Comparison of ENCODE assay signal across 19 cellular contexts in the genomic region with DNA sequence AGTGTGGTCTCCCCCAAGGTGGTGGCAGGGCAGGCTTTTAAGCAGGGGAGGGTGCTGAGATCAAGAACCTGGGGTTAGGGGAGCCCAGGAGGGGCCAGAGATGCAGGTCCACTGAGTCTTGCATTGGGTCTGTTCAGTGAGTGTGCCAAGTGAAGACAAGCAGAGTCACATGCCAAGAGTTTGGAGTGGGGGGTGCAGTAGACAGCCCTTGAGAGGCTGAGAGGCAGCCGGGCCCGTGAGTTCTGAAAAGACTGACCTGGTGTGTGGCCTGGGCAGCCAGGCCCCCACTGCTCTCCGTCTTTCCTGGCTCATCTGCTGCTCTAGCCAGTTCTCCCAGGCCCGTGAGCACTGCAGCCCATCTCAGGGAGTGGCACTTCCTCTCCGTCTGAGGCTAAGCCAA.
DNase-seq lines count a peak whose midpoint lies in the region; ATAC-seq and TF ChIP-seq lines count a peak whose summit lies in the region.
"Had no signal": no experiment of that assay in that cellular context is flagged by ENCODE, and none has a peak within 500 bp of the region (broad histone marks: within the 10 kb centered on the region; RNA-seq: fewer than 3 reads in every experiment).

No MANE protein-coding gene starts in this region.

- H3K9me3 ChIP-seq in heart left ventricle (no peaks in the 10 kb centered on the region), psoas muscle (no peaks in the 10 kb centered on the region), aorta (ENCODE audit: control insufficient read depth, low read length) (no peaks in the 10 kb centered on the region)
- H3K9me3 ChIP-seq: heart right ventricle had no signal

- DNase-seq in activated naive CD4-positive, alpha-beta T cell treated with anti-CD3 and anti-CD28 coated beads, Interleukin-2, amount 10 ng/mL, durations not matched to agents 7 days and 5 days = peak; percentile 8
- DNase-seq in activated naive CD4-positive, alpha-beta T cell (lab: John Stamatoyannopoulos, UW) = no peak
- peak in 4 of 5 donors; percentile 9 to 51 (median 24) for DNase-seq in heart left ventricle
- peak in 1 of 2 donors; percentile 42 for DNase-seq in psoas muscle
- DNase-seq in aorta = peak; percentile 45 to 65
- no peak for DNase-seq in activated T-cell treated with anti-CD3 and anti-CD28 coated beads, Interleukin-2, amount 50 U/mL, for 4 hours
- no peak for DNase-seq in NCI-H1417 treated with DMSO at 0.1 percent for 48 hours (lab: John Stamatoyannopoulos, UW)
- DNase-seq: activated CD4-positive, alpha-beta memory T cell treated with anti-CD3 and anti-CD28 coated beads for 36 hours; islet precursor cell; NCI-H1436; NCI-H446 treated with DMSO at 0.1 percent for 48 hours; occipital lobe had no signal

- CTCF ChIA-PET in activated naive CD4-positive, alpha-beta T cell treated with anti-CD3 and anti-CD28 coated beads, Interleukin-2, amount 10 ng/mL, durations not matched to agents 7 days and 5 days (lab: Charles Lee) = no interaction called here

- no peak for TF ChIP-seq POLR2A in heart left ventricle (IDR thresholded peaks at IDR 0.05)

- no peaks in the 10 kb centered on the region for H3K36me3 Mint-ChIP-seq in activated naive CD4-positive, alpha-beta T cell treated with anti-CD3 and anti-CD28 coated beads, Interleukin-2, amount 10 ng/mL, durations not matched to agents 7 days and 5 days
- H3K36me3 Mint-ChIP-seq in activated T-cell treated with anti-CD3 and anti-CD28 coated beads, Interleukin-2, amount 50 U/mL, for 4 hours (ENCODE audit: insufficient read depth) = no peaks in the 10 kb centered on the region
- H3K36me3 Mint-ChIP-seq: activated CD4-positive, alpha-beta memory T cell treated with anti-CD3 and anti-CD28 coated beads for 36 hours; CD14-positive monocyte had no signal

- H3K27me3 Mint-ChIP-seq in activated naive CD4-positive, alpha-beta T cell treated with anti-CD3 and anti-CD28 coated beads, Interleukin-2, amount 10 ng/mL, durations not matched to agents 7 days and 5 days = peaks cover 47% of the 10 kb centered on the region
- peaks cover 4% of the 10 kb centered on the region for H3K27me3 Mint-ChIP-seq in activated T-cell treated with anti-CD3 and anti-CD28 coated beads, Interleukin-2, amount 50 U/mL, for 4 hours (ENCODE audit: low read depth)
- H3K27me3 Mint-ChIP-seq: activated CD4-positive, alpha-beta memory T cell treated with anti-CD3 and anti-CD28 coated beads for 36 hours; stimulated activated naive CD8-positive, alpha-beta T cell treated with anti-CD3 and anti-CD28 coated beads, Interleukin-15, Interleukin-2, amounts not matched to agents 100 ng/mL and 50 ng/mL, for 24 hours had no signal

- intact Hi-C loops in heart left ventricle (cut with DNase I) = no loop called here
- intact Hi-C loops in psoas muscle (cut with DNase I) = no loop called here
- intact Hi-C loops in aorta (cut with DNase I) = loop anchor here in 1 of 2 donors (5.0 kb wide), 2 partner anchors 34 to 74 kb away; no protein-coding TSS in a partner anchor

- H3K27ac ChIP-seq in heart left ventricle (peak overlapping the region in 3 of 12 donors; percentile 13 to 77 (median 16)), psoas muscle (peak overlapping the region; percentile 16), aorta (ENCODE audit: low read depth in 1 of 2, low read length in 2 of 2) (peak overlapping the region; percentile 62 to 93)
- H3K27ac ChIP-seq: 22Rv1, epithelial cell of prostate had no signal

- H3K27me3 ChIP-seq in heart left ventricle = no peaks in the 10 kb centered on the region
- H3K27me3 ChIP-seq in psoas muscle (ENCODE audit: insufficient read depth in 3 of 3, low read length in 2 of 3) = no peaks in the 10 kb centered on the region
- H3K27me3 ChIP-seq in aorta (ENCODE audit: control insufficient read depth in 1 of 2, insufficient read depth in 2 of 2, low read length in 1 of 2) = no peaks in the 10 kb centered on the region
- H3K27me3 ChIP-seq: heart right ventricle had no signal

- H3K4me1 Mint-ChIP-seq in activated naive CD4-positive, alpha-beta T cell treated with anti-CD3 and anti-CD28 coated beads, Interleukin-2, amount 10 ng/mL, durations not matched to agents 7 days and 5 days = no peaks in the 10 kb centered on the region
- H3K4me1 Mint-ChIP-seq in activated T-cell treated with anti-CD3 and anti-CD28 coated beads, Interleukin-2, amount 50 U/mL, for 4 hours (ENCODE audit: low read depth) = no peaks in the 10 kb centered on the region
- H3K4me1 Mint-ChIP-seq: CD14-positive monocyte, mesothelial cell of epicardium had no signal

- H3K4me3 ChIP-seq in heart left ventricle (no peak overlapping the region), psoas muscle (no peak overlapping the region), aorta (ENCODE audit: low read length in 2 of 2) (no peak overlapping the region)
- H3K4me3 ChIP-seq: heart right ventricle had no signal

- no peak for ATAC-seq in heart left ventricle
- ATAC-seq in psoas muscle = no peak
- no peak for ATAC-seq in aorta (ENCODE audit: low FRiP score)
- ATAC-seq in activated T-cell treated with anti-CD3 and anti-CD28 coated beads, Interleukin-2, amount 50 U/mL, for 4 hours = no peak
- no peak for ATAC-seq in HG02870 (IDR thresholded peaks at IDR 0.05; ENCODE audit: unreplicated experiment)
- ATAC-seq: heart right ventricle had no signal

- TF ChIP-seq CTCF in heart left ventricle (IDR thresholded peaks at IDR 0.05) (no peak), psoas muscle (IDR thresholded peaks at IDR 0.05) (no peak)

- no peak overlapping the region for H3K27ac Mint-ChIP-seq in activated naive CD4-positive, alpha-beta T cell treated with anti-CD3 and anti-CD28 coated beads, Interleukin-2, amount 10 ng/mL, durations not matched to agents 7 days and 5 days
- H3K27ac Mint-ChIP-seq: activated CD4-positive, alpha-beta memory T cell treated with anti-CD3 and anti-CD28 coated beads for 36 hours; CD14-positive monocyte; mesothelial cell of epicardium; stimulated activated naive CD8-positive, alpha-beta T cell treated with anti-CD3 and anti-CD28 coated beads, Interleukin-15, Interleukin-2, amounts not matched to agents 100 ng/mL and 50 ng/mL, for 24 hours had no signal

- H3K4me1 ChIP-seq in heart left ventricle (peaks cover 0 to 67% (median 15%) of the 10 kb centered on the region in 12 donors), psoas muscle (peaks cover 31% of the 10 kb centered on the region), aorta (ENCODE audit: control insufficient read depth in 1 of 2, insufficient read depth in 2 of 2, low read length in 2 of 2) (no peaks in the 10 kb centered on the region)

- H3K36me3 ChIP-seq in heart left ventricle = peaks cover 6 to 100% (median 93%) of the 10 kb centered on the region in 9 donors
- peaks cover 8 to 91% of the 10 kb centered on the region in 2 donors for H3K36me3 ChIP-seq in psoas muscle (ENCODE audit: insufficient read depth in 1 of 2, low read depth in 1 of 2)
- peaks cover 0 to 11% of the 10 kb centered on the region in 2 donors for H3K36me3 ChIP-seq in aorta (ENCODE audit: control insufficient read depth in 1 of 2, insufficient read depth in 2 of 2, low read length in 1 of 2)

- WGBS in heart left ventricle, 4 donors = 38 to 67% (median 56%) methylated on average over 2 to 5 of the region's 5 CpGs
- 72 to 87% (median 76%) methylated on average over 5 of the region's 5 CpGs for WGBS in psoas muscle, 3 donors
- 2 to 6% methylated on average over 5 of the region's 5 CpGs for WGBS in aorta, 2 donors

- H3K9me3 Mint-ChIP-seq in activated naive CD4-positive, alpha-beta T cell treated with anti-CD3 and anti-CD28 coated beads, Interleukin-2, amount 10 ng/mL, durations not matched to agents 7 days and 5 days = no peaks in the 10 kb centered on the region
- H3K9me3 Mint-ChIP-seq in activated T-cell treated with anti-CD3 and anti-CD28 coated beads, Interleukin-2, amount 50 U/mL, for 4 hours = no peaks in the 10 kb centered on the region
- H3K9me3 Mint-ChIP-seq: activated CD4-positive, alpha-beta memory T cell treated with anti-CD3 and anti-CD28 coated beads for 36 hours; CD14-positive monocyte; mesothelial cell of epicardium; stimulated activated naive CD8-positive, alpha-beta T cell treated with anti-CD3 and anti-CD28 coated beads, Interleukin-15, Interleukin-2, amounts not matched to agents 100 ng/mL and 50 ng/mL, for 24 hours had no signal

- H3K4me3 Mint-ChIP-seq in activated naive CD4-positive, alpha-beta T cell treated with anti-CD3 and anti-CD28 coated beads, Interleukin-2, amount 10 ng/mL, durations not matched to agents 7 days and 5 days = no peak overlapping the region
- no peak overlapping the region for H3K4me3 Mint-ChIP-seq in activated T-cell treated with anti-CD3 and anti-CD28 coated beads, Interleukin-2, amount 50 U/mL, for 4 hours
- H3K4me3 Mint-ChIP-seq: activated CD4-positive, alpha-beta memory T cell treated with anti-CD3 and anti-CD28 coated beads for 36 hours; CD14-positive monocyte; mesothelial cell of epicardium; stimulated activated naive CD8-positive, alpha-beta T cell treated with anti-CD3 and anti-CD28 coated beads, Interleukin-15, Interleukin-2, amounts not matched to agents 100 ng/mL and 50 ng/mL, for 24 hours had no signal

Comparison
In these comparisons a context has a peak if more than half of its experiments do, and no peak if none do; other contexts are left out.
1. DNase-seq: peak in activated naive CD4-positive, alpha-beta T cell treated with anti-CD3 and anti-CD28 coated beads, Interleukin-2, amount 10 ng/mL, durations not matched to agents 7 days and 5 days (single experiment), heart left ventricle (4 of 5) and aorta (2 of 2); none in activated naive CD4-positive, alpha-beta T cell (0 of 4), activated T-cell treated with anti-CD3 and anti-CD28 coated beads, Interleukin-2, amount 50 U/mL, for 4 hours (single experiment) and NCI-H1417 treated with DMSO at 0.1 percent for 48 hours (single experiment).